8 cellular contexts compared by ENCODE assay signal in genomic region chr1:183989078-183989577, GRCh38. TPM values are rescaled to one million over a fixed set of nuclear protein-coding genes. Genes with fewer than 3 reads are reported as not detected.
A peak's percentile ranks its signal among the peaks of the same experiment; 100 is the strongest.
DNase-seq lines count a peak whose midpoint lies in the region; ATAC-seq, FAIRE-seq and TF ChIP-seq lines count a peak whose summit lies in the region.

No MANE protein-coding gene starts in this region.

- in situ Hi-C loops in HepG2 (cut with HindIII; ENCODE audit: extremely low pct_ligation_motif_present, low pct_unique_long_range_greater_than_20kb): no loop called here

- H3K4me3 Mint-ChIP-seq in activated CD8-positive, alpha-beta T cell treated with anti-CD3 and anti-CD28 coated beads for 36 hours: no peak overlapping the region
- H3K4me3 Mint-ChIP-seq in activated CD8-positive, alpha-beta T cell treated with anti-CD3 and anti-CD28 coated beads, Interleukin-2, amount 10 ng/mL, durations not matched to agents 7 days and 5 days: no peak overlapping the region

- intact Hi-C loops in activated CD8-positive, alpha-beta T cell treated with anti-CD3 and anti-CD28 coated beads for 36 hours (cut with micrococcal nuclease): no loop called here
- intact Hi-C loops in HepG2 (cut with micrococcal nuclease; ENCODE audit: unreplicated experiment): no loop called here

- TF ChIP-seq RAD21 in HepG2 (CRISPR knock-in tag; IDR thresholded peaks at IDR 0.05): no peak

- H3K27ac Mint-ChIP-seq in activated CD8-positive, alpha-beta T cell treated with anti-CD3 and anti-CD28 coated beads for 36 hours: peak overlapping the region; percentile 57
- no peak overlapping the region for H3K27ac Mint-ChIP-seq in activated CD8-positive, alpha-beta T cell treated with anti-CD3 and anti-CD28 coated beads, Interleukin-2, amount 10 ng/mL, durations not matched to agents 7 days and 5 days

- no peak overlapping the region for H2AFZ ChIP-seq in HepG2 (ENCODE audit: low read length)

- no peaks in the 10 kb centered on the region for H3K27me3 ChIP-seq in HepG2 (ENCODE audit: control insufficient read depth in 1 of 2, insufficient read depth in 2 of 2, low read length in 2 of 2)

- H3K4me1 ChIP-seq in HepG2 (ENCODE audit: insufficient read depth, low read length): peaks cover 54% of the 10 kb centered on the region

- H3K36me3 ChIP-seq in HepG2 (replicated peaks in 1 of 2; ENCODE audit: control insufficient read depth in 1 of 2, insufficient read depth in 2 of 2, low read length in 2 of 2): no peaks in the 10 kb centered on the region

- no peaks in the 10 kb centered on the region for H4K20me1 ChIP-seq in HepG2 (ENCODE audit: insufficient read depth, low read length)

- POLR2A ChIA-PET in activated CD8-positive, alpha-beta T cell treated with anti-CD3 and anti-CD28 coated beads for 36 hours (lab: Charles Lee): interaction anchor here (0.7 kb wide), 1 partner anchor 62 kb away, joined by 3 read pairs; the partner anchor contains the start of gene TSEN15
- POLR2A ChIA-PET in activated CD8-positive, alpha-beta T cell treated with anti-CD3 and anti-CD28 coated beads, Interleukin-2, amount 10 ng/mL, durations not matched to agents 7 days and 5 days (lab: Charles Lee): no interaction called here
- POLR2A ChIA-PET in HepG2 (lab: Yijun Ruan, JAX): no interaction called here

- no peak for TF ChIP-seq EP300 in HepG2 (IDR thresholded peaks at IDR 0.05; ENCODE audit: low read depth in 2 of 2, low read length in 2 of 2)
- no peak for TF ChIP-seq EP300 in HepG2 (CRISPR knock-in tag; IDR thresholded peaks at IDR 0.05; ENCODE audit: borderline replicate concordance)

- no peaks in the 10 kb centered on the region for H3K79me2 ChIP-seq in HepG2 (ENCODE audit: insufficient read depth, low read length)

- CTCF ChIA-PET in activated CD8-positive, alpha-beta T cell treated with anti-CD3 and anti-CD28 coated beads for 36 hours (lab: Charles Lee): no interaction called here
- CTCF ChIA-PET in activated CD8-positive, alpha-beta T cell treated with anti-CD3 and anti-CD28 coated beads, Interleukin-2, amount 10 ng/mL, durations not matched to agents 7 days and 5 days (lab: Charles Lee): interaction anchor here (1.3 kb wide), 1 partner anchor 63 kb away, joined by 3 read pairs; the partner anchor contains the start of gene TSEN15
- CTCF ChIA-PET in HepG2 (lab: Yijun Ruan, JAX; ENCODE audit: low intra/inter-chr PET ratio, low total read pairs): no interaction called here

- no peaks in the 10 kb centered on the region for H3K9me3 ChIP-seq in HepG2 (ENCODE audit: low read length)

- WGBS in HepG2 (ENCODE audit: low lambda C conversion rate): 18% methylated on average over 4 of the region's 4 CpGs

- no peak for TF ChIP-seq CTCF in activated CD8-positive, alpha-beta T cell treated with anti-CD3 and anti-CD28 coated beads for 36 hours (IDR thresholded peaks at IDR 0.05)
- TF ChIP-seq CTCF in HepG2 (CRISPR knock-in tag; IDR thresholded peaks at IDR 0.05): no peak

- no peak overlapping the region for H3K27ac ChIP-seq in HepG2 (ENCODE audit: extremely low read length, insufficient read depth, low read length)

- H3K4me2 ChIP-seq in HepG2 (ENCODE audit: low read depth, low read length): no peak overlapping the region; the same call in 1 of the 2 replicates

- no peaks in the 10 kb centered on the region for H3K36me3 Mint-ChIP-seq in activated CD8-positive, alpha-beta T cell treated with anti-CD3 and anti-CD28 coated beads for 36 hours (ENCODE audit: low read depth)
- no peaks in the 10 kb centered on the region for H3K36me3 Mint-ChIP-seq in activated CD8-positive, alpha-beta T cell treated with anti-CD3 and anti-CD28 coated beads, Interleukin-2, amount 10 ng/mL, durations not matched to agents 7 days and 5 days (ENCODE audit: low read depth)

- no peaks in the 10 kb centered on the region for H3K9me3 Mint-ChIP-seq in activated CD8-positive, alpha-beta T cell treated with anti-CD3 and anti-CD28 coated beads for 36 hours
- H3K9me3 Mint-ChIP-seq in activated CD8-positive, alpha-beta T cell treated with anti-CD3 and anti-CD28 coated beads, Interleukin-2, amount 10 ng/mL, durations not matched to agents 7 days and 5 days (ENCODE audit: insufficient read depth): no peaks in the 10 kb centered on the region

- FAIRE-seq in HepG2 (lab: Jason Lieb, UNC): no peak

- peaks cover 1% of the 10 kb centered on the region for H3K27me3 Mint-ChIP-seq in activated CD8-positive, alpha-beta T cell treated with anti-CD3 and anti-CD28 coated beads for 36 hours
- no peaks in the 10 kb centered on the region for H3K27me3 Mint-ChIP-seq in activated CD8-positive, alpha-beta T cell treated with anti-CD3 and anti-CD28 coated beads, Interleukin-2, amount 10 ng/mL, durations not matched to agents 7 days and 5 days (ENCODE audit: low read depth)

- BruUV-seq in HepG2 (replicated peaks; lab: Mats Ljungman, UMichigan): no TSS peak

- H3K4me1 Mint-ChIP-seq in activated CD8-positive, alpha-beta T cell treated with anti-CD3 and anti-CD28 coated beads for 36 hours (ENCODE audit: low read depth): peaks cover 19% of the 10 kb centered on the region
- H3K4me1 Mint-ChIP-seq in activated CD8-positive, alpha-beta T cell treated with anti-CD3 and anti-CD28 coated beads, Interleukin-2, amount 10 ng/mL, durations not matched to agents 7 days and 5 days (ENCODE audit: low read depth): peaks cover 14% of the 10 kb centered on the region

- H3K9ac ChIP-seq in HepG2 (ENCODE audit: insufficient read depth, low read depth, low read length): no peak overlapping the region

- DNase-seq in activated CD8-positive, alpha-beta T cell treated with anti-CD3 and anti-CD28 coated beads for 36 hours: peak; percentile 74
- DNase-seq in activated CD8-positive, alpha-beta T cell treated with anti-CD3 and anti-CD28 coated beads, Interleukin-2, amount 10 ng/mL, durations not matched to agents 7 days and 5 days: no peak
- DNase-seq in RPMI8226 (peak; percentile 0), glomerular visceral epithelial cell (ENCODE audit: extremely low spot score) (peak; percentile 93), NCI-H146 (lab: John Stamatoyannopoulos, UW) (no peak), HepG2 (ENCODE audit: low spot score) (no peak)
- peak; percentile 9 to 23 for DNase-seq in stimulated activated CD8-positive, alpha-beta memory T cell treated with anti-CD3 and anti-CD28 coated beads, Interleukin-15, amount 100 ng/mL, for 48 hours (ENCODE audit: low read depth in 2 of 2)

- no peak overlapping the region for H3K4me3 ChIP-seq in HepG2 (replicated peaks in 1 of 3; ENCODE audit: insufficient read depth in 1 of 3, low read depth in 2 of 3, low read length in 3 of 3)

- ATAC-seq in activated CD8-positive, alpha-beta T cell treated with anti-CD3 and anti-CD28 coated beads for 36 hours: peak; percentile 99
- no peak for ATAC-seq in activated CD8-positive, alpha-beta T cell treated with anti-CD3 and anti-CD28 coated beads, Interleukin-2, amount 10 ng/mL, durations not matched to agents 7 days and 5 days
- ATAC-seq in HG02763 (IDR thresholded peaks at IDR 0.05; ENCODE audit: unreplicated experiment): peak; percentile 62
- ATAC-seq in HepG2: no peak

- no peak for TF ChIP-seq POLR2A in HepG2 (IDR thresholded peaks at IDR 0.05; ENCODE audit: insufficient read depth in 1 of 2, low read depth in 2 of 2, low read length in 2 of 2)

TF ChIP-seq in HepG2, 621 proteins besides CTCF, POLR2A, EP300 and RAD21 (continues in another document):
- no peak for TF ChIP-seq DMTF1 (CRISPR knock-in tag; IDR thresholded peaks at IDR 0.05)

RNA-seq across cellular contexts. Expression of gene COLGALT2, which starts 48.4 kb away (rescaled TPM):
- total RNA-seq in activated CD8-positive, alpha-beta T cell treated with anti-CD3 and anti-CD28 coated beads for 36 hours: 1 to 10 TPM; 1.3 to 1.4 TPM
- total RNA-seq in activated CD8-positive, alpha-beta T cell treated with anti-CD3 and anti-CD28 coated beads, Interleukin-2, amount 10 ng/mL, durations not matched to agents 7 days and 5 days: under 1 TPM; 0.08 to 0.10 TPM
- total RNA-seq in HepG2 (2016; rRNA removed; fragmentation: Illumina TruSeq; extraction: Trizol): 3.4 and 6.2 TPM in 2 replicates
- total RNA-seq in HepG2 (2016; cell fraction: cytosol; rRNA removed; fragmentation: Illumina TruSeq; extraction: Trizol; ENCODE audit: low read depth): 0.44 and 0.81 TPM in 2 replicates
- 3.4 and 6.0 TPM in 2 replicates for total RNA-seq in HepG2 (2016; cell fraction: insoluble cytoplasmic fraction; rRNA removed; fragmentation: Illumina TruSeq; extraction: Trizol)
- 2.0 and 2.2 TPM in 2 replicates for total RNA-seq in HepG2 (2016; cell fraction: membrane; rRNA removed; fragmentation: Illumina TruSeq; extraction: Trizol)
- total RNA-seq in HepG2 (2016; cell fraction: nucleus; rRNA removed; fragmentation: Illumina TruSeq; extraction: Trizol): 9.4 and 12.5 TPM in 2 replicates
- polyA plus RNA-seq in HepG2 (2011; rRNA removed): 2.4 and 3.3 TPM in 2 replicates
- 2.5 and 3.3 TPM in 2 replicates for polyA plus RNA-seq in HepG2 (2011; cell fraction: cytosol; rRNA removed)
- 4.9 and 8.5 TPM in 2 replicates for polyA plus RNA-seq in HepG2 (2011; cell fraction: nucleus; rRNA removed)
- polyA plus RNA-seq in HepG2 (2012): 0.56 and 1.7 TPM in 2 replicates
- 0.26 and 0.44 TPM in 2 replicates for polyA plus RNA-seq in HepG2 (2016; cell fraction: cytosol; fragmentation: Illumina TruSeq; extraction: Trizol; ENCODE audit: low read depth)
- polyA plus RNA-seq in HepG2 (2016; cell fraction: insoluble cytoplasmic fraction; fragmentation: Illumina TruSeq; extraction: Trizol; ENCODE audit: low read depth): 3.1 and 3.2 TPM in 2 replicates
- polyA plus RNA-seq in HepG2 (2016; cell fraction: membrane; fragmentation: Illumina TruSeq; extraction: Trizol; ENCODE audit: low read depth): 0.97 and 1.1 TPM in 2 replicates
- polyA plus RNA-seq in HepG2 (2016; cell fraction: nucleus; fragmentation: Illumina TruSeq; extraction: Trizol; ENCODE audit: insufficient read depth, low read depth): 11.0 and 13.1 TPM in 2 replicates
- polyA minus RNA-seq in HepG2 (2011; rRNA and poly(A)+ RNA removed; ENCODE audit: low replicate concordance): 4.2 TPM in 1 of 2 replicates, not detected in the other
- polyA minus RNA-seq in HepG2 (2011; cell fraction: cytosol; rRNA and poly(A)+ RNA removed): 2.5 and 3.3 TPM in 2 replicates
- polyA minus RNA-seq in HepG2 (2011; cell fraction: nucleus; rRNA and poly(A)+ RNA removed): 7.1 and 11.3 TPM in 2 replicates

Comparison
In these comparisons a context has a peak if more than half of its experiments do, and no peak if none do; other contexts are left out.
1. ATAC-seq: peak in activated CD8-positive, alpha-beta T cell treated with anti-CD3 and anti-CD28 coated beads for 36 hours (single experiment) and HG02763 (single experiment); none in activated CD8-positive, alpha-beta T cell treated with anti-CD3 and anti-CD28 coated beads, Interleukin-2, amount 10 ng/mL, durations not matched to agents 7 days and 5 days (single experiment) and HepG2 (single experiment).
2. DNase-seq: peak in activated CD8-positive, alpha-beta T cell treated with anti-CD3 and anti-CD28 coated beads for 36 hours (single experiment), RPMI8226 (single experiment), glomerular visceral epithelial cell (single experiment) and stimulated activated CD8-positive, alpha-beta memory T cell treated with anti-CD3 and anti-CD28 coated beads, Interleukin-15, amount 100 ng/mL, for 48 hours (2 of 2); none in activated CD8-positive, alpha-beta T cell treated with anti-CD3 and anti-CD28 coated beads, Interleukin-2, amount 10 ng/mL, durations not matched to agents 7 days and 5 days (single experiment), NCI-H146 (single experiment) and HepG2 (single experiment).